In genomic region chr11:45913942-45914635, GRCh38 we compare ENCODE assay signal across 24 cellular contexts. TPM values are rescaled to one million over a fixed set of nuclear protein-coding genes. Genes with fewer than 3 reads are reported as not detected.
DNase-seq lines count a peak whose midpoint lies in the region; ATAC-seq lines count a peak whose summit lies in the region.
"Had no signal": no experiment of that assay in that cellular context is flagged by ENCODE, and none has a peak within 500 bp of the region (broad histone marks: within the 10 kb centered on the region; RNA-seq: fewer than 3 reads in every experiment).

No MANE protein-coding gene starts in this region.

- DNase-seq in activated T-cell treated with anti-CD3 and anti-CD28 coated beads, Interleukin-2, amount 50 U/mL, for 4 hours: no peak
- no peak for DNase-seq in activated T-cell treated with anti-CD3 and anti-CD28 coated beads, Interleukin-2, amount 50 U/mL, for 1 hour
- DNase-seq in T-helper 17 cell (no peak), left lobe of liver (ENCODE audit: low spot score) (no peak), neuronal stem cell (ENCODE audit: low spot score) (no peak), DMS79 (lab: John Stamatoyannopoulos, UW) (no peak), NCI-H1417 treated with DMSO at 0.1 percent for 48 hours (lab: John Stamatoyannopoulos, UW) (no peak)
- DNase-seq: BE2C; DMS53; KBM-7; NCI-H1105 treated with DMSO at 0.1 percent for 48 hours; NCI-H2029 treated with DMSO at 0.1 percent for 48 hours; NCI-H446 treated with DMSO at 0.1 percent for 48 hours; NCI-H526; NCI-H82; NK-92 treated with Interleukin-12 subunit alpha and Interleukin-12 subunit beta, amount 100 ng/mL, for 24 hours; PC-3; Right ventricle myocardium superior had no signal

- no peak overlapping the region for H3K18ac ChIP-seq in neuronal stem cell (ENCODE audit: low read length)

- H3K79me1 ChIP-seq in neuronal stem cell (ENCODE audit: low read depth, low read length): peaks cover 11% of the 10 kb centered on the region

- peak overlapping the region; percentile 11 for H3K4me2 ChIP-seq in neuronal stem cell (ENCODE audit: insufficient read depth, low read length, poor library complexity, severe bottlenecking)

- no CpG with 5 or more reads among the region's 22 CpGs for WGBS in neuronal stem cell (ENCODE audit: extremely low coverage in 2 of 2, insufficient read length in 2 of 2, insufficient replicate concordance in 1 of 2), 2 donors

- H3K4ac ChIP-seq in neuronal stem cell (ENCODE audit: low read length): no peak overlapping the region

- H2AK5ac ChIP-seq in neuronal stem cell (ENCODE audit: low read depth, low read length): no peak overlapping the region

- H3K4me3 Mint-ChIP-seq in activated T-cell treated with anti-CD3 and anti-CD28 coated beads, Interleukin-2, amount 50 U/mL, for 4 hours: peak overlapping the region; percentile 11
- H3K4me3 Mint-ChIP-seq in T-helper 17 cell: peak overlapping the region; percentile 12
- H3K4me3 Mint-ChIP-seq: CD14-positive monocyte had no signal

- H3K4me1 Mint-ChIP-seq in activated T-cell treated with anti-CD3 and anti-CD28 coated beads, Interleukin-2, amount 50 U/mL, for 4 hours (ENCODE audit: low read depth): peaks cover 23% of the 10 kb centered on the region
- peaks cover 25% of the 10 kb centered on the region for H3K4me1 Mint-ChIP-seq in T-helper 17 cell

- H3K36me3 Mint-ChIP-seq in activated T-cell treated with anti-CD3 and anti-CD28 coated beads, Interleukin-2, amount 50 U/mL, for 4 hours (ENCODE audit: insufficient read depth): peaks cover 18% of the 10 kb centered on the region
- H3K36me3 Mint-ChIP-seq in T-helper 17 cell (ENCODE audit: low read depth): peaks cover 4% of the 10 kb centered on the region

- H4K8ac ChIP-seq in neuronal stem cell (ENCODE audit: low read depth, low read length): no peak overlapping the region

- H2BK5ac ChIP-seq in neuronal stem cell (ENCODE audit: low read length): no peak overlapping the region

- no peak for ATAC-seq in activated T-cell treated with anti-CD3 and anti-CD28 coated beads, Interleukin-2, amount 50 U/mL, for 4 hours
- ATAC-seq in T-helper 17 cell (no peak), left lobe of liver (peak; percentile 2), GM21381 (IDR thresholded peaks at IDR 0.05; ENCODE audit: unreplicated experiment) (no peak)
- ATAC-seq: PC-3 had no signal

- H3K4me1 ChIP-seq in neuronal stem cell (ENCODE audit: control insufficient read depth in 2 of 2, insufficient read depth in 1 of 2, low read depth in 1 of 2, low read length in 2 of 2): peaks cover 4 to 9% of the 10 kb centered on the region in 2 donors
- H3K4me1 ChIP-seq: BE2C had no signal

- H3K9ac ChIP-seq in neuronal stem cell (ENCODE audit: low read depth, low read length, poor library complexity): no peak overlapping the region

- no peak overlapping the region for H3K27ac ChIP-seq in neuronal stem cell (replicated peaks; ENCODE audit: low read length)
- H3K27ac ChIP-seq: 22Rv1, SJSA1 had no signal

- H3K9me3 ChIP-seq in T-helper 17 cell (ENCODE audit: control insufficient read depth, low read length, poor library complexity, severe bottlenecking) (no peaks in the 10 kb centered on the region), neuronal stem cell (replicated peaks in 1 of 2; ENCODE audit: control insufficient read depth in 2 of 2, insufficient read depth in 1 of 2, low read depth in 1 of 2, low read length in 2 of 2) (no peaks in the 10 kb centered on the region)
- H3K9me3 ChIP-seq: BE2C, SJSA1 had no signal

- H3K14ac ChIP-seq in neuronal stem cell (ENCODE audit: low read length): peak overlapping the region; percentile 21

- no peaks in the 10 kb centered on the region for H3K27me3 Mint-ChIP-seq in activated T-cell treated with anti-CD3 and anti-CD28 coated beads, Interleukin-2, amount 50 U/mL, for 4 hours (ENCODE audit: low read depth)
- H3K27me3 Mint-ChIP-seq in T-helper 17 cell: no peaks in the 10 kb centered on the region

- H3K23ac ChIP-seq in neuronal stem cell (ENCODE audit: low read depth, low read length, poor library complexity): peak overlapping the region; percentile 1

- H3K4me3 ChIP-seq in neuronal stem cell (ENCODE audit: low read length in 2 of 2): peak overlapping the region in 1 of 2 donors; percentile 52
- H3K4me3 ChIP-seq: SJSA1 had no signal

- H3K27me3 ChIP-seq in neuronal stem cell (ENCODE audit: control insufficient read depth in 3 of 3, insufficient read depth in 3 of 3, low read depth in 1 of 3, low read length in 3 of 3): no peaks in the 10 kb centered on the region
- H3K27me3 ChIP-seq: BE2C, SJSA1 had no signal

- H3K36me3 ChIP-seq in neuronal stem cell (replicated peaks in 1 of 2; ENCODE audit: control insufficient read depth in 2 of 2, insufficient read depth in 2 of 2, low read length in 2 of 2): peaks cover 28 to 56% of the 10 kb centered on the region in 2 donors
- H3K36me3 ChIP-seq: BE2C had no signal

- no peak overlapping the region for H2AFZ ChIP-seq in neuronal stem cell (ENCODE audit: low read length)

- no peak overlapping the region for H2BK120ac ChIP-seq in neuronal stem cell (ENCODE audit: low read depth, low read length)

- H4K91ac ChIP-seq in neuronal stem cell (ENCODE audit: low read depth, low read length, poor library complexity): no peak overlapping the region

- H2BK12ac ChIP-seq in neuronal stem cell (ENCODE audit: low read length): peak overlapping the region; percentile 41

- H3K27ac Mint-ChIP-seq in T-helper 17 cell: peak overlapping the region; percentile 11

- H3K9me3 Mint-ChIP-seq in activated T-cell treated with anti-CD3 and anti-CD28 coated beads, Interleukin-2, amount 50 U/mL, for 4 hours: no peaks in the 10 kb centered on the region

- H2BK15ac ChIP-seq in neuronal stem cell (ENCODE audit: low read length): no peak overlapping the region

RNA-seq across cellular contexts. Expression of gene PEX16, which starts 3.6 kb away (rescaled TPM):
- total RNA-seq in activated T-cell treated with anti-CD3 and anti-CD28 coated beads, Interleukin-2, amount 50 U/mL, for 4 hours: 10 to 100 TPM; 44.6 to 52.6 (median 50.7) TPM
- total RNA-seq in T-helper 17 cell (10 to 100 TPM; 59.1 to 64.2 TPM), left lobe of liver (37.0 TPM)
- polyA plus RNA-seq in neuronal stem cell (2013, experiment 1 of 2): 23.1 TPM
- polyA plus RNA-seq in neuronal stem cell (2013, experiment 2 of 2): 19.6 TPM

RNA-seq across cellular contexts. Expression of gene FREY1, which starts 7.0 kb away (rescaled TPM):
- total RNA-seq in activated T-cell treated with anti-CD3 and anti-CD28 coated beads, Interleukin-2, amount 50 U/mL, for 4 hours: 1 to 10 TPM; 2.3 to 3.3 (median 2.4) TPM
- total RNA-seq in T-helper 17 cell (1 to 10 TPM; 3.1 to 3.2 TPM), left lobe of liver (0.68 TPM)
- 0.95 TPM for polyA plus RNA-seq in neuronal stem cell (2013, experiment 1 of 2)
- polyA plus RNA-seq in neuronal stem cell (2013, experiment 2 of 2): 0.93 TPM
- total RNA-seq: Right ventricle myocardium superior had no signal
- polyA plus RNA-seq: CD14-positive monocyte had no signal

RNA-seq across cellular contexts. Expression of gene LARGE2, which starts 8.4 kb away (rescaled TPM):
- total RNA-seq in activated T-cell treated with anti-CD3 and anti-CD28 coated beads, Interleukin-2, amount 50 U/mL, for 4 hours: 1 to 10 TPM; 1.8 to 6.0 (median 3.6) TPM
- total RNA-seq in T-helper 17 cell (1 to 10 TPM; 3.9 to 7.9 TPM), left lobe of liver (2.9 TPM)
- 16.5 TPM for polyA plus RNA-seq in neuronal stem cell (2013, experiment 1 of 2)
- polyA plus RNA-seq in neuronal stem cell (2013, experiment 2 of 2): 15.7 TPM
- total RNA-seq: HT1080, LHCN-M2, Right ventricle myocardium superior, SJSA1 had no signal
- polyA plus RNA-seq: CD14-positive monocyte had no signal

RNA-seq across cellular contexts. Expression of gene MAPK8IP1, which starts 28.6 kb away (rescaled TPM):
- 1 to 10 TPM in 1 of 3 donors, under 1 TPM in 2; 0.71 to 1.4 (median 0.87) TPM for total RNA-seq in activated T-cell treated with anti-CD3 and anti-CD28 coated beads, Interleukin-2, amount 50 U/mL, for 4 hours
- total RNA-seq in T-helper 17 cell: 10 to 100 TPM in 1 of 2 donors, 1 to 10 TPM in 1; 7.6 to 10.2 TPM
- total RNA-seq in left lobe of liver: 8.0 TPM
- polyA plus RNA-seq in neuronal stem cell (2013, experiment 1 of 2): 13.4 TPM
- 11.6 TPM for polyA plus RNA-seq in neuronal stem cell (2013, experiment 2 of 2)
- polyA plus RNA-seq: CD14-positive monocyte had no signal
